8 cellular contexts compared by ENCODE assay signal in the genomic region with DNA sequence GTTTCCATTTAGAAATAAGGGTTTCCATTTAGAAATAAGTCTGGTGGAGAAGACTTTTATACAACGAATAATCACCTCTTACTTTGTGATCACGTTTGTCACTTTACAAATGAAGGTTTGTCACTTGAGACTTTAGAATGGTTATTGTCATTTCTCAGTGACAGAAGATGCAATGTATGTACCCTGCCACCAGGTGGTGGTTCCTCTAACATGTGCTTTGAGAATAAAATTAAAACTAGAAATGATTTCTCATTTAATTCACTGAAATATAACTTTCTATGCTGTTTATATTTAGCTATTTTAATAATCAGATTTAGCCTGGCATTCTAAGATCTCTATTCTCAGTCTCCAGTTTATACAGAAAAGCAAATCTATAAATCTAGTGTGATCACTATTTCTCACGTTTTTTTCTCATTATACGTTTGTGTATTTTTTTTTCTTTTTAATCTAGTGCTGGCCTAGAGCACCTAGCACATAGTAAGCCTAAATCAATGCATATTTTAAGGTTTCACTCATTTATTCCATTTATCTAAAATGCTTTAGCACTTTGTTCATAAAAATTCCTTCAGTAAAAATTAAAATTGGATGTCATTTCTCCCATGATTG. TPM values are rescaled to one million over a fixed set of nuclear protein-coding genes. Genes with fewer than 3 reads are reported as not detected.
DNase-seq lines count a peak whose midpoint lies in the region; ATAC-seq, FAIRE-seq and TF ChIP-seq lines count a peak whose summit lies in the region.

No MANE protein-coding gene starts in this region.

- H3K4me3 Mint-ChIP-seq in activated CD8-positive, alpha-beta T cell treated with anti-CD3 and anti-CD28 coated beads for 36 hours: no peak overlapping the region
- H3K4me3 Mint-ChIP-seq in activated CD8-positive, alpha-beta T cell treated with anti-CD3 and anti-CD28 coated beads, Interleukin-2, amount 10 ng/mL, durations not matched to agents 7 days and 5 days: no peak overlapping the region
- H3K4me3 Mint-ChIP-seq in astrocyte (ENCODE audit: unreplicated experiment) (no peak overlapping the region), mesothelial cell of epicardium (no peak overlapping the region)

- H3K9ac ChIP-seq in astrocyte (ENCODE audit: low read length): no peak overlapping the region

- no peak overlapping the region for H2AFZ ChIP-seq in astrocyte (ENCODE audit: low read depth, low read length)

- H3K9me3 ChIP-seq in astrocyte (ENCODE audit: insufficient read depth, low read depth, low read length) (peaks cover 2% of the 10 kb centered on the region), MG63 (no peaks in the 10 kb centered on the region)

- no peak for FAIRE-seq in astrocyte (lab: Jason Lieb, UNC)

- no peak for TF ChIP-seq CTCF in activated CD8-positive, alpha-beta T cell treated with anti-CD3 and anti-CD28 coated beads for 36 hours (IDR thresholded peaks at IDR 0.05)
- TF ChIP-seq CTCF in astrocyte (IDR thresholded peaks at IDR 0.05; ENCODE audit: insufficient read depth, low read depth, low read length) (peak; percentile 47), mesothelial cell of epicardium (IDR thresholded peaks at IDR 0.05; ENCODE audit: unreplicated experiment) (peak; percentile 88)

- H3K27ac Mint-ChIP-seq in activated CD8-positive, alpha-beta T cell treated with anti-CD3 and anti-CD28 coated beads for 36 hours: no peak overlapping the region
- no peak overlapping the region for H3K27ac Mint-ChIP-seq in activated CD8-positive, alpha-beta T cell treated with anti-CD3 and anti-CD28 coated beads, Interleukin-2, amount 10 ng/mL, durations not matched to agents 7 days and 5 days
- H3K27ac Mint-ChIP-seq in astrocyte (ENCODE audit: unreplicated experiment) (no peak overlapping the region), mesothelial cell of epicardium (no peak overlapping the region)

- no peaks in the 10 kb centered on the region for H3K36me3 ChIP-seq in astrocyte (ENCODE audit: insufficient read depth, low read length)
- H3K36me3 ChIP-seq in MG63: no peaks in the 10 kb centered on the region

- CTCF ChIA-PET in activated CD8-positive, alpha-beta T cell treated with anti-CD3 and anti-CD28 coated beads for 36 hours (lab: Charles Lee): no interaction called here
- CTCF ChIA-PET in activated CD8-positive, alpha-beta T cell treated with anti-CD3 and anti-CD28 coated beads, Interleukin-2, amount 10 ng/mL, durations not matched to agents 7 days and 5 days (lab: Charles Lee): no interaction called here

- H3K27me3 Mint-ChIP-seq in activated CD8-positive, alpha-beta T cell treated with anti-CD3 and anti-CD28 coated beads for 36 hours: no peaks in the 10 kb centered on the region
- no peaks in the 10 kb centered on the region for H3K27me3 Mint-ChIP-seq in activated CD8-positive, alpha-beta T cell treated with anti-CD3 and anti-CD28 coated beads, Interleukin-2, amount 10 ng/mL, durations not matched to agents 7 days and 5 days (ENCODE audit: low read depth)
- H3K27me3 Mint-ChIP-seq in astrocyte (ENCODE audit: low read depth, unreplicated experiment): no peaks in the 10 kb centered on the region
- H3K27me3 Mint-ChIP-seq in mesothelial cell of epicardium (ENCODE audit: low read depth): peaks cover 23% of the 10 kb centered on the region

- peak; percentile 2 for DNase-seq in activated CD8-positive, alpha-beta T cell treated with anti-CD3 and anti-CD28 coated beads for 36 hours
- no peak for DNase-seq in activated CD8-positive, alpha-beta T cell treated with anti-CD3 and anti-CD28 coated beads, Interleukin-2, amount 10 ng/mL, durations not matched to agents 7 days and 5 days
- DNase-seq in astrocyte (ENCODE audit: low read depth): no peak
- DNase-seq in mesothelial cell of epicardium (ENCODE audit: low spot score in 2 of 2, unreplicated experiment in 2 of 2): no peak
- DNase-seq in MG63: no peak
- no peak for DNase-seq in NCI-H774 (lab: John Stamatoyannopoulos, UW)
- no peak for DNase-seq in NCI-H1048 (lab: John Stamatoyannopoulos, UW)

- no peaks in the 10 kb centered on the region for H3K27me3 ChIP-seq in astrocyte (ENCODE audit: insufficient read depth, low read length)
- no peaks in the 10 kb centered on the region for H3K27me3 ChIP-seq in MG63

- POLR2A ChIA-PET in activated CD8-positive, alpha-beta T cell treated with anti-CD3 and anti-CD28 coated beads for 36 hours (lab: Charles Lee): no interaction called here
- POLR2A ChIA-PET in activated CD8-positive, alpha-beta T cell treated with anti-CD3 and anti-CD28 coated beads, Interleukin-2, amount 10 ng/mL, durations not matched to agents 7 days and 5 days (lab: Charles Lee): no interaction called here

- H3K27ac ChIP-seq in astrocyte (ENCODE audit: low read depth, low read length): no peak overlapping the region

- no peak overlapping the region for H3K4me2 ChIP-seq in astrocyte (ENCODE audit: low read length)

- no peaks in the 10 kb centered on the region for H3K36me3 Mint-ChIP-seq in activated CD8-positive, alpha-beta T cell treated with anti-CD3 and anti-CD28 coated beads for 36 hours (ENCODE audit: low read depth)
- no peaks in the 10 kb centered on the region for H3K36me3 Mint-ChIP-seq in activated CD8-positive, alpha-beta T cell treated with anti-CD3 and anti-CD28 coated beads, Interleukin-2, amount 10 ng/mL, durations not matched to agents 7 days and 5 days (ENCODE audit: low read depth)
- no peaks in the 10 kb centered on the region for H3K36me3 Mint-ChIP-seq in astrocyte (ENCODE audit: low read depth, unreplicated experiment)
- H3K36me3 Mint-ChIP-seq in mesothelial cell of epicardium: no peaks in the 10 kb centered on the region

- H3K79me2 ChIP-seq in astrocyte (ENCODE audit: insufficient read depth, low read length): no peaks in the 10 kb centered on the region

- H3K4me3 ChIP-seq in astrocyte (ENCODE audit: insufficient read depth, low read depth, low read length): no peak overlapping the region
- H3K4me3 ChIP-seq in MG63: no peak overlapping the region

- H3K4me1 Mint-ChIP-seq in activated CD8-positive, alpha-beta T cell treated with anti-CD3 and anti-CD28 coated beads for 36 hours (ENCODE audit: low read depth): no peaks in the 10 kb centered on the region
- no peaks in the 10 kb centered on the region for H3K4me1 Mint-ChIP-seq in activated CD8-positive, alpha-beta T cell treated with anti-CD3 and anti-CD28 coated beads, Interleukin-2, amount 10 ng/mL, durations not matched to agents 7 days and 5 days (ENCODE audit: low read depth)
- H3K4me1 Mint-ChIP-seq in astrocyte (ENCODE audit: low read depth, unreplicated experiment) (peaks cover 3% of the 10 kb centered on the region), mesothelial cell of epicardium (no peaks in the 10 kb centered on the region)

- no peaks in the 10 kb centered on the region for H4K20me1 ChIP-seq in astrocyte (ENCODE audit: insufficient read depth, low read length)

- intact Hi-C loops in activated CD8-positive, alpha-beta T cell treated with anti-CD3 and anti-CD28 coated beads for 36 hours (cut with micrococcal nuclease): no loop called here

- ATAC-seq in activated CD8-positive, alpha-beta T cell treated with anti-CD3 and anti-CD28 coated beads for 36 hours: no peak
- ATAC-seq in activated CD8-positive, alpha-beta T cell treated with anti-CD3 and anti-CD28 coated beads, Interleukin-2, amount 10 ng/mL, durations not matched to agents 7 days and 5 days: no peak
- peak; percentile 67 for ATAC-seq in HG03439 (IDR thresholded peaks at IDR 0.05; ENCODE audit: unreplicated experiment)

- H3K4me1 ChIP-seq in astrocyte (ENCODE audit: insufficient read depth, low read length): no peaks in the 10 kb centered on the region

- H3K9me3 Mint-ChIP-seq in activated CD8-positive, alpha-beta T cell treated with anti-CD3 and anti-CD28 coated beads for 36 hours: no peaks in the 10 kb centered on the region
- no peaks in the 10 kb centered on the region for H3K9me3 Mint-ChIP-seq in activated CD8-positive, alpha-beta T cell treated with anti-CD3 and anti-CD28 coated beads, Interleukin-2, amount 10 ng/mL, durations not matched to agents 7 days and 5 days (ENCODE audit: insufficient read depth)
- H3K9me3 Mint-ChIP-seq in astrocyte (ENCODE audit: unreplicated experiment) (no peaks in the 10 kb centered on the region), mesothelial cell of epicardium (no peaks in the 10 kb centered on the region)

RNA-seq across cellular contexts. Expression of gene TFAP2D, which starts 57.4 kb away (rescaled TPM):
- not detected for total RNA-seq in activated CD8-positive, alpha-beta T cell treated with anti-CD3 and anti-CD28 coated beads for 36 hours
- total RNA-seq in activated CD8-positive, alpha-beta T cell treated with anti-CD3 and anti-CD28 coated beads, Interleukin-2, amount 10 ng/mL, durations not matched to agents 7 days and 5 days: not detected
- not detected in 2 replicates for total RNA-seq in astrocyte
- not detected in 3 replicates for total RNA-seq in mesothelial cell of epicardium
- total RNA-seq in MG63 (2014; rRNA removed; shearing (Covaris generic); ENCODE audit: low replicate concordance): not detected in 2 replicates
